23 cellular contexts compared by ENCODE assay signal in genomic region chr6:133423242-133423641, GRCh38.
DNase-seq lines count a peak whose midpoint lies in the region; ATAC-seq, FAIRE-seq and TF ChIP-seq lines count a peak whose summit lies in the region.
"Had no signal": no experiment of that assay in that cellular context is flagged by ENCODE, and none has a peak within 500 bp of the region (broad histone marks: within the 10 kb centered on the region; RNA-seq: fewer than 3 reads in every experiment).

No MANE protein-coding gene starts in this region.

- H3K4me1 Mint-ChIP-seq in activated naive CD4-positive, alpha-beta T cell treated with anti-CD3 and anti-CD28 coated beads for 36 hours (ENCODE audit: low read depth), result no peaks in the 10 kb centered on the region
- H3K4me1 Mint-ChIP-seq: B cell; CD14-positive monocyte; CD8-positive, alpha-beta memory T cell had no signal

- no peak for TF ChIP-seq POLR2A in HepG2 (IDR thresholded peaks at IDR 0.05; ENCODE audit: insufficient read depth in 1 of 2, low read depth in 2 of 2, low read length in 2 of 2)

- in situ Hi-C loops in HepG2 (cut with HindIII; ENCODE audit: extremely low pct_ligation_motif_present, low pct_unique_long_range_greater_than_20kb), result no loop called here

- TF ChIP-seq CTCF in liver (IDR thresholded peaks at IDR 0.05; ENCODE audit: low read depth, low read length, missing input control) (no peak), HepG2 (CRISPR knock-in tag; IDR thresholded peaks at IDR 0.05) (no peak), pancreas (IDR thresholded peaks at IDR 0.05) (no peak)

- BruUV-seq in HepG2 (replicated peaks; lab: Mats Ljungman, UMichigan), result no TSS peak

- H4K20me1 ChIP-seq in HepG2 (ENCODE audit: insufficient read depth, low read length), result no peaks in the 10 kb centered on the region
- H4K20me1 ChIP-seq: BLaER1 had no signal

- no peaks in the 10 kb centered on the region for H3K9me3 Mint-ChIP-seq in activated naive CD4-positive, alpha-beta T cell treated with anti-CD3 and anti-CD28 coated beads for 36 hours
- H3K9me3 Mint-ChIP-seq: CD8-positive, alpha-beta memory T cell; GM23338; HFFc6 had no signal

- H3K9me3 ChIP-seq in liver (ENCODE audit: control insufficient read depth in 4 of 4, low read length in 3 of 4), result no peaks in the 10 kb centered on the region
- no peaks in the 10 kb centered on the region for H3K9me3 ChIP-seq in HepG2 (ENCODE audit: low read length)
- no peaks in the 10 kb centered on the region for H3K9me3 ChIP-seq in pancreas
- H3K9me3 ChIP-seq: HAP-1 had no signal

- DNase-seq in HepG2 (ENCODE audit: low spot score), result no peak
- no peak for DNase-seq in left lobe of liver (ENCODE audit: low spot score)
- no peak for DNase-seq in pancreas
- no peak for DNase-seq in activated naive CD4-positive, alpha-beta T cell treated with anti-CD3 and anti-CD28 coated beads for 36 hours
- DNase-seq in LoVo (ENCODE audit: low spot score), result no peak
- DNase-seq: CD4-positive, alpha-beta T cell; CD8-positive, alpha-beta memory T cell; DMS53; DMS79 treated with DMSO at 0.1 percent for 48 hours; GF-D8; HFFc6 had no signal

- H3K36me3 ChIP-seq in liver (ENCODE audit: control insufficient read depth in 4 of 4, insufficient read depth in 3 of 4, low read depth in 1 of 4, low read length in 3 of 4) (no peaks in the 10 kb centered on the region), HepG2 (replicated peaks in 1 of 2; ENCODE audit: control insufficient read depth in 1 of 2, insufficient read depth in 2 of 2, low read length in 2 of 2) (no peaks in the 10 kb centered on the region), pancreas (no peaks in the 10 kb centered on the region)
- H3K36me3 ChIP-seq: HAP-1 had no signal

- H3K36me3 Mint-ChIP-seq in activated naive CD4-positive, alpha-beta T cell treated with anti-CD3 and anti-CD28 coated beads for 36 hours (ENCODE audit: low read depth), result no peaks in the 10 kb centered on the region
- H3K36me3 Mint-ChIP-seq: CD14-positive monocyte; CD8-positive, alpha-beta memory T cell had no signal

- TF ChIP-seq RAD21 in liver (IDR thresholded peaks at IDR 0.05) (no peak), HepG2 (CRISPR knock-in tag; IDR thresholded peaks at IDR 0.05) (no peak)

- H3K4me1 ChIP-seq in liver (ENCODE audit: control insufficient read depth in 4 of 4, insufficient read depth in 4 of 4, low read length in 3 of 4), result peaks cover 2 to 32% (median 14%) of the 10 kb centered on the region in 4 donors
- no peaks in the 10 kb centered on the region for H3K4me1 ChIP-seq in HepG2 (ENCODE audit: insufficient read depth, low read length)
- H3K4me1 ChIP-seq in pancreas, result peaks cover 0 to 25% (median 17%) of the 10 kb centered on the region in 3 donors
- H3K4me1 ChIP-seq: BLaER1, HAP-1 had no signal

- no peak overlapping the region for H2AFZ ChIP-seq in HepG2 (ENCODE audit: low read length)

- 21% methylated on average over 2 of the region's 2 CpGs for WGBS in liver
- WGBS in HepG2 (ENCODE audit: low lambda C conversion rate), result 6% methylated on average over 2 of the region's 2 CpGs
- WGBS in pancreas, 2 donors, result 8 to 13% methylated on average over 2 of the region's 2 CpGs

- H3K4me3 Mint-ChIP-seq in activated naive CD4-positive, alpha-beta T cell treated with anti-CD3 and anti-CD28 coated beads for 36 hours, result no peak overlapping the region
- H3K4me3 Mint-ChIP-seq: B cell; CD14-positive monocyte; CD4-positive, alpha-beta T cell; GM23338; HFFc6 had no signal

- H3K27ac ChIP-seq in liver (ENCODE audit: low read depth in 1 of 2, low read length in 2 of 2) (no peak overlapping the region), HepG2 (ENCODE audit: extremely low read length, insufficient read depth, low read length) (no peak overlapping the region), pancreas (peak overlapping the region in 1 of 4 donors; percentile 2)
- H3K27ac ChIP-seq: 22Rv1, BLaER1 had no signal

- ATAC-seq in HepG2 (no peak), left lobe of liver (peak; percentile 47), pancreas (peak; percentile 38 to 78 (median 59)), HG02970 (IDR thresholded peaks at IDR 0.05; ENCODE audit: low FRiP score, unreplicated experiment) (no peak)
- ATAC-seq: GM23338 had no signal

- H3K79me2 ChIP-seq in HepG2 (ENCODE audit: insufficient read depth, low read length), result no peaks in the 10 kb centered on the region

- H3K27ac Mint-ChIP-seq in activated naive CD4-positive, alpha-beta T cell treated with anti-CD3 and anti-CD28 coated beads for 36 hours, result no peak overlapping the region
- H3K27ac Mint-ChIP-seq: B cell; CD14-positive monocyte; CD4-positive, alpha-beta T cell; CD8-positive, alpha-beta memory T cell; GM23338; HFFc6 had no signal

- POLR2A ChIA-PET in HepG2 (lab: Yijun Ruan, JAX), result no interaction called here

- CTCF ChIA-PET in HepG2 (lab: Yijun Ruan, JAX; ENCODE audit: low intra/inter-chr PET ratio, low total read pairs), result no interaction called here
- CTCF ChIA-PET in activated naive CD4-positive, alpha-beta T cell treated with anti-CD3 and anti-CD28 coated beads for 36 hours (lab: Charles Lee), result no interaction called here

- no peak for TF ChIP-seq EP300 in HepG2 (IDR thresholded peaks at IDR 0.05; ENCODE audit: low read depth in 2 of 2, low read length in 2 of 2)
- no peak for TF ChIP-seq EP300 in HepG2 (CRISPR knock-in tag; IDR thresholded peaks at IDR 0.05; ENCODE audit: borderline replicate concordance)

- H3K4me3 ChIP-seq in liver (ENCODE audit: low read depth in 1 of 3, low read length in 3 of 3) (no peak overlapping the region), HepG2 (replicated peaks in 1 of 3; ENCODE audit: insufficient read depth in 1 of 3, low read depth in 2 of 3, low read length in 3 of 3) (no peak overlapping the region), pancreas (no peak overlapping the region)
- H3K4me3 ChIP-seq: BLaER1, GM23338, HAP-1 had no signal

- no peak overlapping the region for H3K4me2 ChIP-seq in HepG2 (ENCODE audit: low read depth, low read length)
- H3K4me2 ChIP-seq: BLaER1, GM23338 had no signal

- no peaks in the 10 kb centered on the region for H3K27me3 ChIP-seq in liver (ENCODE audit: control insufficient read depth in 4 of 4, insufficient read depth in 4 of 4, low read length in 3 of 4)
- H3K27me3 ChIP-seq in HepG2 (ENCODE audit: control insufficient read depth in 1 of 2, insufficient read depth in 2 of 2, low read length in 2 of 2), result 0 out of 5 replicates have a peak, but pooled peaks cover 0 to 2% of the 10 kb centered on the region in 2 experiments
- H3K27me3 ChIP-seq in pancreas, result no peaks in the 10 kb centered on the region
- H3K27me3 ChIP-seq: BLaER1 had no signal

- H3K9ac ChIP-seq in liver (ENCODE audit: low read depth in 1 of 2, low read length in 2 of 2) (no peak overlapping the region), HepG2 (ENCODE audit: insufficient read depth, low read depth, low read length) (no peak overlapping the region)
- H3K9ac ChIP-seq: BLaER1 had no signal

- FAIRE-seq in HepG2 (lab: Jason Lieb, UNC) (no peak), pancreas (lab: Jason Lieb, UNC) (no peak)
- FAIRE-seq: A204.1, GM12891, GM18507, H54 had no signal

- H3K27me3 Mint-ChIP-seq in activated naive CD4-positive, alpha-beta T cell treated with anti-CD3 and anti-CD28 coated beads for 36 hours (ENCODE audit: low read depth), result no peaks in the 10 kb centered on the region
- H3K27me3 Mint-ChIP-seq: B cell; CD4-positive, alpha-beta T cell; CD8-positive, alpha-beta memory T cell had no signal

- intact Hi-C loops in HepG2 (cut with micrococcal nuclease; ENCODE audit: unreplicated experiment) (no loop called here), pancreas (cut with DNase I) (no loop called here)
- intact Hi-C loops in activated naive CD4-positive, alpha-beta T cell treated with anti-CD3 and anti-CD28 coated beads for 36 hours (cut with micrococcal nuclease), result no loop called here

TF ChIP-seq in liver, 16 proteins besides CTCF, POLR2A, EP300 and RAD21:
- peak; percentile 24 to 48 for TF ChIP-seq RXRA (IDR thresholded peaks at IDR 0.05)
- no peak for TF ChIP-seq GABPA (IDR thresholded peaks at IDR 0.05 in 1 of 2, conservative IDR thresholded peaks at IDR 0.05 in 1 of 2)
- no peak for TF ChIP-seq HNF4G (IDR thresholded peaks at IDR 0.05)
- TF ChIP-seq TAF1 (conservative IDR thresholded peaks at IDR 0.05), result no peak
- TF ChIP-seq JUND (IDR thresholded peaks at IDR 0.05), result no peak
- TF ChIP-seq FOXA2 (IDR thresholded peaks at IDR 0.05), result no peak
- no peak for TF ChIP-seq MAX (IDR thresholded peaks at IDR 0.05)
- peak; percentile 18 for TF ChIP-seq YY1 (IDR thresholded peaks at IDR 0.05)
- TF ChIP-seq HNF4A (conservative IDR thresholded peaks at IDR 0.05), result peak; percentile 12 to 42

TF ChIP-seq in HepG2, 621 proteins besides CTCF, POLR2A, EP300 and RAD21 (continues in another document):
- TF ChIP-seq ATF7 (IDR thresholded peaks at IDR 0.05) (no peak), ATF7 (CRISPR knock-in tag; IDR thresholded peaks at IDR 0.05) (no peak), CENPT (CRISPR knock-in tag; IDR thresholded peaks at IDR 0.05; ENCODE audit: low read depth) (no peak), ZFP36 (IDR thresholded peaks at IDR 0.05; ENCODE audit: borderline replicate concordance, low read depth, low read length, partially characterized antibody) (no peak), PLRG1 (conservative IDR thresholded peaks at IDR 0.05) (no peak), ZMAT5 (CRISPR knock-in tag; IDR thresholded peaks at IDR 0.05; ENCODE audit: borderline replicate concordance, low read depth) (no peak), HNF1B (CRISPR knock-in tag; IDR thresholded peaks at IDR 0.05) (no peak), HOXA5 (CRISPR knock-in tag; IDR thresholded peaks at IDR 0.05) (no peak)

Comparison
In these comparisons a context has a peak if more than half of its experiments do, and no peak if none do; other contexts are left out.
1. ATAC-seq: peak in left lobe of liver (single experiment) and pancreas (4 of 4); none in HepG2 (single experiment) and HG02970 (single experiment).